ENCODE assay signal across 14 cellular contexts in genomic region chr1:8457771-8458409, GRCh38.
DNase-seq lines count a peak whose midpoint lies in the region; ATAC-seq, FAIRE-seq and TF ChIP-seq lines count a peak whose summit lies in the region.
"Had no signal": no experiment of that assay in that cellular context is flagged by ENCODE, and none has a peak within 500 bp of the region (broad histone marks: within the 10 kb centered on the region; RNA-seq: fewer than 3 reads in every experiment).

No MANE protein-coding gene starts in this region.

- no peaks in the 10 kb centered on the region for H3K36me3 ChIP-seq in astrocyte (ENCODE audit: insufficient read depth, low read length)

- H3K4me2 ChIP-seq in astrocyte (ENCODE audit: low read length), result no peak overlapping the region

- no peak overlapping the region for H3K4me3 Mint-ChIP-seq in astrocyte (ENCODE audit: unreplicated experiment)
- H3K4me3 Mint-ChIP-seq in progenitor cell of endocrine pancreas (ENCODE audit: low read depth), result no peak overlapping the region
- H3K4me3 Mint-ChIP-seq: activated naive CD4-positive, alpha-beta T cell treated with anti-CD3 and anti-CD28 coated beads, Interleukin-2, amount 10 ng/mL, durations not matched to agents 7 days and 5 days; CD14-positive monocyte had no signal

- H3K4me3 ChIP-seq in astrocyte (ENCODE audit: insufficient read depth, low read depth, low read length), result no peak overlapping the region

- DNase-seq in GF-D8 (lab: John Stamatoyannopoulos, UW), result peak; percentile 9
- peak; percentile 64 for DNase-seq in MV-4-11 (lab: John Stamatoyannopoulos, UW)
- DNase-seq in astrocyte (ENCODE audit: low read depth), result no peak
- DNase-seq in progenitor cell of endocrine pancreas (ENCODE audit: low spot score, unreplicated experiment), result no peak
- DNase-seq in SW480 (ENCODE audit: low spot score), result no peak
- DNase-seq in NCI-H146 treated with DMSO at 0.1 percent for 48 hours (lab: John Stamatoyannopoulos, UW; ENCODE audit: unreplicated experiment), result no peak
- DNase-seq: activated naive CD4-positive, alpha-beta T cell treated with anti-CD3 and anti-CD28 coated beads, Interleukin-2, amount 10 ng/mL, durations not matched to agents 7 days and 5 days; GDM1; HCEC 1CT; kidney glomerular epithelial cell; NCI-H1105 treated with DMSO at 0.1 percent for 48 hours; SHP77 treated with DMSO at 0.1 percent for 48 hours had no signal

- H3K27ac ChIP-seq in astrocyte (ENCODE audit: low read depth, low read length), result no peak overlapping the region

- H3K27me3 Mint-ChIP-seq in astrocyte (ENCODE audit: low read depth, unreplicated experiment) (no peaks in the 10 kb centered on the region), progenitor cell of endocrine pancreas (no peaks in the 10 kb centered on the region)
- H3K27me3 Mint-ChIP-seq: activated naive CD4-positive, alpha-beta T cell treated with anti-CD3 and anti-CD28 coated beads, Interleukin-2, amount 10 ng/mL, durations not matched to agents 7 days and 5 days had no signal

- ATAC-seq in GM19395 (IDR thresholded peaks at IDR 0.05; ENCODE audit: unreplicated experiment), result no peak

- TF ChIP-seq CTCF in astrocyte (IDR thresholded peaks at IDR 0.05; ENCODE audit: insufficient read depth, low read depth, low read length) (no peak), progenitor cell of endocrine pancreas (IDR thresholded peaks at IDR 0.05; ENCODE audit: unreplicated experiment) (no peak)

- FAIRE-seq in astrocyte (lab: Jason Lieb, UNC), result no peak

- H4K20me1 ChIP-seq in astrocyte (ENCODE audit: insufficient read depth, low read length), result peaks cover 9% of the 10 kb centered on the region

- peaks cover 61% of the 10 kb centered on the region for H3K4me1 Mint-ChIP-seq in astrocyte (ENCODE audit: low read depth, unreplicated experiment)
- H3K4me1 Mint-ChIP-seq in progenitor cell of endocrine pancreas (ENCODE audit: low read depth), result peaks cover 41% of the 10 kb centered on the region

- H3K27ac Mint-ChIP-seq in astrocyte (ENCODE audit: unreplicated experiment), result peak overlapping the region; percentile 54
- H3K27ac Mint-ChIP-seq in progenitor cell of endocrine pancreas, result peak overlapping the region; percentile 27
- H3K27ac Mint-ChIP-seq: activated naive CD4-positive, alpha-beta T cell treated with anti-CD3 and anti-CD28 coated beads, Interleukin-2, amount 10 ng/mL, durations not matched to agents 7 days and 5 days had no signal

- H2AFZ ChIP-seq in astrocyte (ENCODE audit: low read depth, low read length), result no peak overlapping the region

- H3K27me3 ChIP-seq in astrocyte (ENCODE audit: insufficient read depth, low read length), result no peaks in the 10 kb centered on the region

- no peaks in the 10 kb centered on the region for H3K9me3 Mint-ChIP-seq in astrocyte (ENCODE audit: unreplicated experiment)
- H3K9me3 Mint-ChIP-seq in progenitor cell of endocrine pancreas (ENCODE audit: low read depth), result no peaks in the 10 kb centered on the region
- H3K9me3 Mint-ChIP-seq: activated naive CD4-positive, alpha-beta T cell treated with anti-CD3 and anti-CD28 coated beads, Interleukin-2, amount 10 ng/mL, durations not matched to agents 7 days and 5 days; CD14-positive monocyte had no signal

- H3K79me2 ChIP-seq in astrocyte (ENCODE audit: insufficient read depth, low read length), result no peaks in the 10 kb centered on the region

- H3K9ac ChIP-seq in astrocyte (ENCODE audit: low read length), result no peak overlapping the region

- peaks cover 25% of the 10 kb centered on the region for H3K4me1 ChIP-seq in astrocyte (ENCODE audit: insufficient read depth, low read length)

- no peaks in the 10 kb centered on the region for H3K36me3 Mint-ChIP-seq in astrocyte (ENCODE audit: low read depth, unreplicated experiment)
- peaks cover 14% of the 10 kb centered on the region for H3K36me3 Mint-ChIP-seq in progenitor cell of endocrine pancreas (ENCODE audit: insufficient read depth)

- no peaks in the 10 kb centered on the region for H3K9me3 ChIP-seq in astrocyte (ENCODE audit: insufficient read depth, low read depth, low read length)

Comparison
In these comparisons a context has a peak if more than half of its experiments do, and no peak if none do; other contexts are left out.
1. DNase-seq: peak in GF-D8 (single experiment) and MV-4-11 (single experiment); none in astrocyte (single experiment), progenitor cell of endocrine pancreas (single experiment), SW480 (single experiment) and NCI-H146 treated with DMSO at 0.1 percent for 48 hours (single experiment).